In genomic region chr16:12732600-12732999, GRCh38 we compare ENCODE assay signal across 22 cellular contexts.
DNase-seq lines count a peak whose midpoint lies in the region; ATAC-seq, FAIRE-seq and TF ChIP-seq lines count a peak whose summit lies in the region.
"Had no signal": no experiment of that assay in that cellular context is flagged by ENCODE, and none has a peak within 500 bp of the region (broad histone marks: within the 10 kb centered on the region; RNA-seq: fewer than 3 reads in every experiment).

No MANE protein-coding gene starts in this region.

- no peak overlapping the region for H3K9ac ChIP-seq in HepG2 (ENCODE audit: insufficient read depth, low read depth, low read length)
- H3K9ac ChIP-seq: BLaER1 treated with 17β-estradiol and CSF1 and Interleukin-3, amounts not matched to agents 10 nM and 100 nM had no signal

- in situ Hi-C loops in HepG2 (cut with HindIII; ENCODE audit: extremely low pct_ligation_motif_present, low pct_unique_long_range_greater_than_20kb) = no loop called here

- H2AFZ ChIP-seq in HepG2 (ENCODE audit: low read length) = no peak overlapping the region

- CTCF ChIA-PET in HepG2 (lab: Yijun Ruan, JAX; ENCODE audit: low intra/inter-chr PET ratio, low total read pairs) = no interaction called here

- no peaks in the 10 kb centered on the region for H3K27me3 ChIP-seq in HepG2 (ENCODE audit: control insufficient read depth in 1 of 2, insufficient read depth in 2 of 2, low read length in 2 of 2)
- H3K27me3 ChIP-seq in right lobe of liver = no peaks in the 10 kb centered on the region
- no peaks in the 10 kb centered on the region for H3K27me3 ChIP-seq in neutrophil
- no peaks in the 10 kb centered on the region for H3K27me3 ChIP-seq in gastroesophageal sphincter
- H3K27me3 ChIP-seq: BLaER1 treated with 17β-estradiol and CSF1 and Interleukin-3, amounts not matched to agents 10 nM and 100 nM had no signal

- H3K9me3 ChIP-seq in HepG2 (ENCODE audit: low read length) (peaks cover 24% of the 10 kb centered on the region), right lobe of liver (peaks cover 0 to 10% (median 0%) of the 10 kb centered on the region in 4 donors), neutrophil (no peaks in the 10 kb centered on the region), gastroesophageal sphincter (peaks cover 0 to 21% (median 0%) of the 10 kb centered on the region in 3 donors)
- H3K9me3 ChIP-seq: Caco-2 had no signal

- H3K4me1 ChIP-seq in HepG2 (ENCODE audit: insufficient read depth, low read length) = no peaks in the 10 kb centered on the region
- H3K4me1 ChIP-seq in right lobe of liver = peaks cover 0 to 6% (median 0%) of the 10 kb centered on the region in 4 donors
- H3K4me1 ChIP-seq in neutrophil (ENCODE audit: control insufficient read depth in 1 of 2, insufficient read depth in 1 of 2, low read depth in 1 of 2, low read length in 1 of 2) = no peaks in the 10 kb centered on the region
- no peaks in the 10 kb centered on the region for H3K4me1 ChIP-seq in gastroesophageal sphincter
- H3K4me1 ChIP-seq: A549, Caco-2 had no signal

- intact Hi-C loops in HepG2 (cut with micrococcal nuclease; ENCODE audit: unreplicated experiment) (no loop called here), right lobe of liver (cut with DNase I) (no loop called here)

- POLR2A ChIA-PET in HepG2 (lab: Yijun Ruan, JAX) = no interaction called here

- TF ChIP-seq CTCF in HepG2 (CRISPR knock-in tag; IDR thresholded peaks at IDR 0.05) (no peak), right lobe of liver (IDR thresholded peaks at IDR 0.05) (no peak), neutrophil (IDR thresholded peaks at IDR 0.05) (no peak), gastroesophageal sphincter (IDR thresholded peaks at IDR 0.05) (no peak)

- TF ChIP-seq EP300 in HepG2 (IDR thresholded peaks at IDR 0.05; ENCODE audit: low read depth in 2 of 2, low read length in 2 of 2) (no peak), HepG2 (CRISPR knock-in tag; IDR thresholded peaks at IDR 0.05; ENCODE audit: borderline replicate concordance) (no peak), gastroesophageal sphincter (IDR thresholded peaks at IDR 0.05) (no peak)

- no peak for ATAC-seq in HepG2
- no peak for ATAC-seq in right lobe of liver
- ATAC-seq in HG02840 (IDR thresholded peaks at IDR 0.05; ENCODE audit: low FRiP score, unreplicated experiment) = no peak
- ATAC-seq in gastroesophageal sphincter = no peak
- ATAC-seq: A549; CD8-positive, alpha-beta T cell; GM12878 had no signal

- DNase-seq in HepG2 (ENCODE audit: low spot score) (no peak), right lobe of liver (no peak)
- DNase-seq: AML-193; Caco-2; Calu3; CD4-positive, alpha-beta T cell; CD8-positive, alpha-beta T cell; DMS79; DND-41; EL; GDM1 had no signal

- BruUV-seq in HepG2 (replicated peaks; lab: Mats Ljungman, UMichigan) = no TSS peak

- TF ChIP-seq POLR2A in HepG2 (IDR thresholded peaks at IDR 0.05; ENCODE audit: insufficient read depth in 1 of 2, low read depth in 2 of 2, low read length in 2 of 2) = no peak
- no peak for TF ChIP-seq POLR2A in right lobe of liver (IDR thresholded peaks at IDR 0.05)
- TF ChIP-seq POLR2A in gastroesophageal sphincter (IDR thresholded peaks at IDR 0.05) = no peak

- H3K36me3 ChIP-seq in HepG2 (replicated peaks in 1 of 2; ENCODE audit: control insufficient read depth in 1 of 2, insufficient read depth in 2 of 2, low read length in 2 of 2) = peaks cover 28 to 46% of the 10 kb centered on the region in 2 experiments
- peaks cover 0 to 2% (median 0%) of the 10 kb centered on the region in 4 donors for H3K36me3 ChIP-seq in right lobe of liver
- H3K36me3 ChIP-seq in neutrophil = peaks cover 56% of the 10 kb centered on the region
- H3K36me3 ChIP-seq in gastroesophageal sphincter = peaks cover 0 to 21% of the 10 kb centered on the region in 2 donors

- H3K4me3 ChIP-seq in HepG2 (replicated peaks in 1 of 3; ENCODE audit: insufficient read depth in 1 of 3, low read depth in 2 of 3, low read length in 3 of 3) (no peak overlapping the region), right lobe of liver (no peak overlapping the region), neutrophil (ENCODE audit: low read depth in 1 of 2, low read length in 1 of 2) (no peak overlapping the region), gastroesophageal sphincter (no peak overlapping the region)
- H3K4me3 ChIP-seq: A549, GM12878 had no signal

- no peak overlapping the region for H3K4me2 ChIP-seq in HepG2 (ENCODE audit: low read depth, low read length)
- H3K4me2 ChIP-seq: A549 had no signal

- H3K27ac ChIP-seq in HepG2 (ENCODE audit: extremely low read length, insufficient read depth, low read length) (no peak overlapping the region), right lobe of liver (no peak overlapping the region), neutrophil (peak overlapping the region; percentile 27), gastroesophageal sphincter (no peak overlapping the region)
- H3K27ac ChIP-seq: 22Rv1; A549; BLaER1 treated with 17β-estradiol and CSF1 and Interleukin-3, amounts not matched to agents 10 nM and 100 nM; C4-2B had no signal

- H3K79me2 ChIP-seq in HepG2 (ENCODE audit: insufficient read depth, low read length) = peaks cover 36% of the 10 kb centered on the region

- FAIRE-seq in HepG2 (lab: Jason Lieb, UNC) = no peak
- FAIRE-seq: A549, D721Med, GM12878, GM12892, GM18507 had no signal

- TF ChIP-seq RAD21 in HepG2 (CRISPR knock-in tag; IDR thresholded peaks at IDR 0.05) = no peak

- H4K20me1 ChIP-seq in HepG2 (ENCODE audit: insufficient read depth, low read length) = no peaks in the 10 kb centered on the region

TF ChIP-seq in HepG2, 621 proteins besides CTCF, POLR2A, EP300 and RAD21:
- TF ChIP-seq ZNF280D (CRISPR knock-in tag; IDR thresholded peaks at IDR 0.05) (0 out of 2 replicates have a peak, but pooled peaks have one; percentile 46), MYPOP (CRISPR knock-in tag; IDR thresholded peaks at IDR 0.05) (no peak), ZFP1 (CRISPR knock-in tag; IDR thresholded peaks at IDR 0.05) (peak; percentile 100)
